ENCODE assay signal across 1 cellular context in genomic region chr22:40813912-40814315, GRCh38.
TF ChIP-seq lines count a peak whose summit lies in the region.

No MANE protein-coding gene starts in this region.

TF ChIP-seq in K562, 482 proteins besides CTCF, POLR2A, EP300 and RAD21 (continued from another document and continues in another):
- TF ChIP-seq ZNF318 (IDR thresholded peaks at IDR 0.05; ENCODE audit: borderline replicate concordance in 1 of 2, low read depth in 1 of 2), result peak in 1 of 2 experiments; percentile 45; a peak in 1 of 4 replicates
- TF ChIP-seq ZNF785 (CRISPR knock-in tag; IDR thresholded peaks at IDR 0.05), result peak; percentile 86; the same call in 1 of the 2 replicates
- peak; percentile 39; the same call in 1 of the 2 replicates for TF ChIP-seq L3MBTL2 (IDR thresholded peaks at IDR 0.05)
- peak; percentile 80; the same call in 1 of the 2 replicates for TF ChIP-seq CHCHD3 (CRISPR knock-in tag; IDR thresholded peaks at IDR 0.05)
- peak in 1 of 2 experiments; percentile 100; a peak in 2 of 4 replicates for TF ChIP-seq TEAD1 (CRISPR knock-in tag; IDR thresholded peaks at IDR 0.05)
- TF ChIP-seq ZNF140 (CRISPR knock-in tag; IDR thresholded peaks at IDR 0.05), result peak; percentile 99
- TF ChIP-seq ZNF3 (CRISPR knock-in tag; IDR thresholded peaks at IDR 0.05), result peak; percentile 58; the same call in 1 of the 2 replicates
- TF ChIP-seq, protein P1, sequence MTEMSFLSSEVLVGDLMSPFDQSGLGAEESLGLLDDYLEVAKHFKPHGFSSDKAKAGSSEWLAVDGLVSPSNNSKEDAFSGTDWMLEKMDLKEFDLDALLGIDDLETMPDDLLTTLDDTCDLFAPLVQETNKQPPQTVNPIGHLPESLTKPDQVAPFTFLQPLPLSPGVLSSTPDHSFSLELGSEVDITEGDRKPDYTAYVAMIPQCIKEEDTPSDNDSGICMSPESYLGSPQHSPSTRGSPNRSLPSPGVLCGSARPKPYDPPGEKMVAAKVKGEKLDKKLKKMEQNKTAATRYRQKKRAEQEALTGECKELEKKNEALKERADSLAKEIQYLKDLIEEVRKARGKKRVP (CRISPR knock-in tag; IDR thresholded peaks at IDR 0.05), result peak; percentile 99
- TF ChIP-seq PML (IDR thresholded peaks at IDR 0.05; ENCODE audit: low read length), result peak; percentile 98
- TF ChIP-seq TFE3 (CRISPR knock-in tag; IDR thresholded peaks at IDR 0.05), result peak; percentile 87
- TF ChIP-seq, protein P2, sequence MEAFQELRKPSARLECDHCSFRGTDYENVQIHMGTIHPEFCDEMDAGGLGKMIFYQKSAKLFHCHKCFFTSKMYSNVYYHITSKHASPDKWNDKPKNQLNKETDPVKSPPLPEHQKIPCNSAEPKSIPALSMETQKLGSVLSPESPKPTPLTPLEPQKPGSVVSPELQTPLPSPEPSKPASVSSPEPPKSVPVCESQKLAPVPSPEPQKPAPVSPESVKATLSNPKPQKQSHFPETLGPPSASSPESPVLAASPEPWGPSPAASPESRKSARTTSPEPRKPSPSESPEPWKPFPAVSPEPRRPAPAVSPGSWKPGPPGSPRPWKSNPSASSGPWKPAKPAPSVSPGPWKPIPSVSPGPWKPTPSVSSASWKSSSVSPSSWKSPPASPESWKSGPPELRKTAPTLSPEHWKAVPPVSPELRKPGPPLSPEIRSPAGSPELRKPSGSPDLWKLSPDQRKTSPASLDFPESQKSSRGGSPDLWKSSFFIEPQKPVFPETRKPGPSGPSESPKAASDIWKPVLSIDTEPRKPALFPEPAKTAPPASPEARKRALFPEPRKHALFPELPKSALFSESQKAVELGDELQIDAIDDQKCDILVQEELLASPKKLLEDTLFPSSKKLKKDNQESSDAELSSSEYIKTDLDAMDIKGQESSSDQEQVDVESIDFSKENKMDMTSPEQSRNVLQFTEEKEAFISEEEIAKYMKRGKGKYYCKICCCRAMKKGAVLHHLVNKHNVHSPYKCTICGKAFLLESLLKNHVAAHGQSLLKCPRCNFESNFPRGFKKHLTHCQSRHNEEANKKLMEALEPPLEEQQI (IDR thresholded peaks at IDR 0.05), result peak; percentile 79
- TF ChIP-seq SP1 (CRISPR knock-in tag; IDR thresholded peaks at IDR 0.05), result no peak
- TF ChIP-seq ARNT (IDR thresholded peaks at IDR 0.05), result peak in 1 of 2 experiments; percentile 90; a peak in 2 of 4 replicates
- peak; percentile 91 for TF ChIP-seq ZKSCAN3 (CRISPR knock-in tag; IDR thresholded peaks at IDR 0.05)
- TF ChIP-seq MECOM (CRISPR knock-in tag; IDR thresholded peaks at IDR 0.05), result peak; percentile 100
- TF ChIP-seq ZNF444 (CRISPR knock-in tag; IDR thresholded peaks at IDR 0.05), result peak; percentile 98
- TF ChIP-seq BMI1 (IDR thresholded peaks at IDR 0.05; ENCODE audit: low read length), result no peak
- no peak for TF ChIP-seq BDP1 (IDR thresholded peaks at IDR 0.05; ENCODE audit: insufficient read depth, insufficient read length)
- TF ChIP-seq MEF2A (IDR thresholded peaks at IDR 0.05; ENCODE audit: control insufficient read depth, low read depth, low read length), result peak; percentile 88
- peak; percentile 95 for TF ChIP-seq DIDO1 (tag; IDR thresholded peaks at IDR 0.05; ENCODE audit: low read depth)
- TF ChIP-seq NFIC (IDR thresholded peaks at IDR 0.05), result peak; percentile 87
- TF ChIP-seq GATAD2A (IDR thresholded peaks at IDR 0.05), result peak; percentile 100
- TF ChIP-seq, protein P3, sequence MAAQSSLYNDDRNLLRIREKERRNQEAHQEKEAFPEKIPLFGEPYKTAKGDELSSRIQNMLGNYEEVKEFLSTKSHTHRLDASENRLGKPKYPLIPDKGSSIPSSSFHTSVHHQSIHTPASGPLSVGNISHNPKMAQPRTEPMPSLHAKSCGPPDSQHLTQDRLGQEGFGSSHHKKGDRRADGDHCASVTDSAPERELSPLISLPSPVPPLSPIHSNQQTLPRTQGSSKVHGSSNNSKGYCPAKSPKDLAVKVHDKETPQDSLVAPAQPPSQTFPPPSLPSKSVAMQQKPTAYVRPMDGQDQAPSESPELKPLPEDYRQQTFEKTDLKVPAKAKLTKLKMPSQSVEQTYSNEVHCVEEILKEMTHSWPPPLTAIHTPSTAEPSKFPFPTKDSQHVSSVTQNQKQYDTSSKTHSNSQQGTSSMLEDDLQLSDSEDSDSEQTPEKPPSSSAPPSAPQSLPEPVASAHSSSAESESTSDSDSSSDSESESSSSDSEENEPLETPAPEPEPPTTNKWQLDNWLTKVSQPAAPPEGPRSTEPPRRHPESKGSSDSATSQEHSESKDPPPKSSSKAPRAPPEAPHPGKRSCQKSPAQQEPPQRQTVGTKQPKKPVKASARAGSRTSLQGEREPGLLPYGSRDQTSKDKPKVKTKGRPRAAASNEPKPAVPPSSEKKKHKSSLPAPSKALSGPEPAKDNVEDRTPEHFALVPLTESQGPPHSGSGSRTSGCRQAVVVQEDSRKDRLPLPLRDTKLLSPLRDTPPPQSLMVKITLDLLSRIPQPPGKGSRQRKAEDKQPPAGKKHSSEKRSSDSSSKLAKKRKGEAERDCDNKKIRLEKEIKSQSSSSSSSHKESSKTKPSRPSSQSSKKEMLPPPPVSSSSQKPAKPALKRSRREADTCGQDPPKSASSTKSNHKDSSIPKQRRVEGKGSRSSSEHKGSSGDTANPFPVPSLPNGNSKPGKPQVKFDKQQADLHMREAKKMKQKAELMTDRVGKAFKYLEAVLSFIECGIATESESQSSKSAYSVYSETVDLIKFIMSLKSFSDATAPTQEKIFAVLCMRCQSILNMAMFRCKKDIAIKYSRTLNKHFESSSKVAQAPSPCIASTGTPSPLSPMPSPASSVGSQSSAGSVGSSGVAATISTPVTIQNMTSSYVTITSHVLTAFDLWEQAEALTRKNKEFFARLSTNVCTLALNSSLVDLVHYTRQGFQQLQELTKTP (IDR thresholded peaks at IDR 0.05; ENCODE audit: low read depth in 1 of 2, partially characterized antibody in 2 of 2), result peak; percentile 64 to 82
- TF ChIP-seq THRAP3 (IDR thresholded peaks at IDR 0.05; ENCODE audit: borderline replicate concordance), result no peak
- TF ChIP-seq ELK3 (CRISPR knock-in tag; IDR thresholded peaks at IDR 0.05), result peak; percentile 98
- TF ChIP-seq HMGN3 (IDR thresholded peaks at IDR 0.05; ENCODE audit: borderline replicate concordance, extremely low read depth, insufficient read length, low read depth, low read length), result peak; percentile 85
- TF ChIP-seq JUND (IDR thresholded peaks at IDR 0.05; ENCODE audit: borderline replicate concordance, low read depth, low read length), result peak; percentile 41; the same call in 1 of the 2 replicates
- TF ChIP-seq JUND (tag; IDR thresholded peaks at IDR 0.05; ENCODE audit: borderline replicate concordance, low read depth, low read length), result peak; percentile 99
- TF ChIP-seq ZBTB11 (CRISPR knock-in tag; IDR thresholded peaks at IDR 0.05), result peak in 1 of 3 experiments; percentile 96; a peak in 2 of 6 replicates
- TF ChIP-seq, protein P4, sequence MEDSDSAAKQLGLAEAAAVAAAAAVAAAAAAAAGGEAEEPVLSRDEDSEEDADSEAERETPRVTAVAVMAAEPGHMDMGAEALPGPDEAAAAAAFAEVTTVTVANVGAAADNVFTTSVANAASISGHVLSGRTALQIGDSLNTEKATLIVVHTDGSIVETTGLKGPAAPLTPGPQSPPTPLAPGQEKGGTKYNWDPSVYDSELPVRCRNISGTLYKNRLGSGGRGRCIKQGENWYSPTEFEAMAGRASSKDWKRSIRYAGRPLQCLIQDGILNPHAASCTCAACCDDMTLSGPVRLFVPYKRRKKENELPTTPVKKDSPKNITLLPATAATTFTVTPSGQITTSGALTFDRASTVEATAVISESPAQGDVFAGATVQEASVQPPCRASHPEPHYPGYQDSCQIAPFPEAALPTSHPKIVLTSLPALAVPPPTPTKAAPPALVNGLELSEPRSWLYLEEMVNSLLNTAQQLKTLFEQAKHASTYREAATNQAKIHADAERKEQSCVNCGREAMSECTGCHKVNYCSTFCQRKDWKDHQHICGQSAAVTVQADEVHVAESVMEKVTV (CRISPR knock-in tag; IDR thresholded peaks at IDR 0.05), result peak; percentile 89
- peak; percentile 96 for TF ChIP-seq ZNF165 (CRISPR knock-in tag; IDR thresholded peaks at IDR 0.05; ENCODE audit: borderline replicate concordance)
- peak; percentile 98 for TF ChIP-seq CBFA2T3 (IDR thresholded peaks at IDR 0.05)
- TF ChIP-seq FOXK2 (conservative IDR thresholded peaks at IDR 0.05 in 1 of 2, IDR thresholded peaks at IDR 0.05 in 1 of 2; ENCODE audit: low read depth in 2 of 2), result peak; percentile 79 to 81
